In the genomic region with DNA sequence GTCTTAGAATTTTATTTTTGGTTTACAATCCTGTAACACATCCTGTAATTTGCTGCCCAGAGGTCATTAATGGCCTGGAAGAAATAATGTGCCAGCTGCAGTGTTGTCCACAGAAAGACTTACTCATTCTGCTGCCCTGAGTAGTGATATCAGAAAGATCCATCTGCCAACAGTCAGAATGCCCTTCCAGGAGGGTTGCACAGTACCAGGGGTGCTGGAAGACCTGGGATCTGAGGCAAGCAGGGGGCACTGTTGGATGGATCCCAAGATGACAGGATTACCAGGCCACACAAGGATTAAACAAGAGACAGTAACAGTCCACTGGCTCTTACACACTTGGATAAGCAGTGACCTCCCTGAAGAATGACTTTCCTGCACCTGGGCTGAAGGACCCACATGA, we compare ENCODE assay signal across 16 cellular contexts.
"Had no signal": no experiment of that assay in that cellular context is flagged by ENCODE, and none has a peak within 500 bp of the region (broad histone marks: within the 10 kb centered on the region; RNA-seq: fewer than 3 reads in every experiment).

No MANE protein-coding gene starts in this region.

- H3K27me3 ChIP-seq: body of pancreas had no signal

- H3K9me3 ChIP-seq: body of pancreas, heart left ventricle, lower lobe of right lung, stomach, thoracic aorta, upper lobe of right lung had no signal

- H3K36me3 ChIP-seq: heart left ventricle, lower lobe of right lung, stomach, thoracic aorta, upper lobe of right lung had no signal

- H3K4me3 ChIP-seq: body of pancreas, heart left ventricle, lower lobe of right lung, stomach, thoracic aorta, upper lobe of right lung had no signal

- DNase-seq: activated B cell treated with CpG ODN at 0.5 μM for 24 hours; activated CD4-positive, alpha-beta T cell treated with anti-CD3 and anti-CD28 coated beads for 48 hours; activated CD8-positive, alpha-beta T cell treated with anti-CD3 and anti-CD28 coated beads for 36 hours; activated gamma-delta T cell; activated T-cell treated with anti-CD3 and anti-CD28 coated beads, Interleukin-2, amount 50 U/mL, for 4 hours; body of pancreas; effector memory CD4-positive, alpha-beta T cell; heart left ventricle; left colon; lower lobe of right lung; stimulated activated CD4-positive, alpha-beta T cell treated with anti-CD3 and anti-CD28 coated beads, Interleukin-12 subunit alpha, Interleukin-12 subunit beta, amount 100 ng/mL, for 4 hours; stimulated activated CD4-positive, alpha-beta T cell treated with anti-CD3 and anti-CD28 coated beads, Interleukin-2, amount 100 ng/mL, for 24 hours; stomach; T-helper 17 cell; upper lobe of right lung had no signal

- H3K4me1 ChIP-seq: body of pancreas, heart left ventricle, lower lobe of right lung, stomach, upper lobe of right lung had no signal

- H3K27ac ChIP-seq: body of pancreas, heart left ventricle, lower lobe of right lung, stomach, thoracic aorta, upper lobe of right lung had no signal
